Comparison of ENCODE assay signal across 13 cellular contexts in the genomic region with DNA sequence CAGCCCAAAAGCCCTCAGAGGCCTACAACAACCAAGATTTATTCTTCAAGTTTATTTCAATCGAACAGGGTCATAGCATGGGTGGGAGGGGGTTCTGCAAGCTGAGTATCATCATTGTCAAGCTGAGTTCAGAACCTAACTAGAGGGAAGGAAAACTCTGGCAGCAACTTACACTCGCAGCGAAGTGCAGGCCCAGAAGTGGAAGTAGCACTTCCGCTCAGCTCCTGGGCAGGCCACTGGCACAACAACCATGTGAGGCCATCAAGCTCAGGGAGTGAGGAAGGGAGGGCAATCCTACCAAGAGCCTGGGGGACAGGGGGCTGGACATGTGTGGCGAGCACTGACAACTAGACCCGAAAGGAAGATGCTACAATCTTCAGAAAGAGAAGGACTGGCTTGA. TPM values are rescaled to one million over a fixed set of nuclear protein-coding genes. Genes with fewer than 3 reads are reported as not detected.
DNase-seq lines count a peak whose midpoint lies in the region; ATAC-seq lines count a peak whose summit lies in the region.
"Had no signal": no experiment of that assay in that cellular context is flagged by ENCODE, and none has a peak within 500 bp of the region (broad histone marks: within the 10 kb centered on the region; RNA-seq: fewer than 3 reads in every experiment).

No MANE protein-coding gene starts in this region.

- intact Hi-C loops in Right ventricle myocardium inferior (cut with DNase I) = no loop called here

- DNase-seq in activated T-cell treated with anti-CD3 and anti-CD28 coated beads, Interleukin-2, amount 50 U/mL, for 24 hours = no peak
- no peak for DNase-seq in activated T-cell treated with anti-CD3 and anti-CD28 coated beads, Interleukin-2, amount 50 U/mL, for 1 hour
- DNase-seq in KG1 (lab: John Stamatoyannopoulos, UW) (peak; percentile 40), Right ventricle myocardium inferior (ENCODE audit: missing footprints) (no peak), left lobe of liver (ENCODE audit: low spot score) (no peak)
- no peak for DNase-seq in activated naive CD8-positive, alpha-beta T cell treated with anti-CD3 and anti-CD28 coated beads, Interleukin-2, amount 50 U/mL, for 24 hours
- no peak for DNase-seq in stimulated activated effector memory CD8-positive, alpha-beta T cell treated with anti-CD3 and anti-CD28 coated beads, Interleukin-12 subunit alpha, Interleukin-12 subunit beta, amount 100 ng/mL, for 72 hours (ENCODE audit: low spot score in 2 of 2)
- DNase-seq: ACHN, NCI-H2107 had no signal

- H3K4me1 Mint-ChIP-seq in activated T-cell treated with anti-CD3 and anti-CD28 coated beads, Interleukin-2, amount 50 U/mL, for 24 hours (ENCODE audit: low read depth) = peaks cover 77% of the 10 kb centered on the region
- H3K4me1 Mint-ChIP-seq in activated naive CD8-positive, alpha-beta T cell treated with anti-CD3 and anti-CD28 coated beads, Interleukin-2, amount 50 U/mL, for 24 hours = peaks cover 79% of the 10 kb centered on the region
- H3K4me1 Mint-ChIP-seq in stimulated activated effector memory CD8-positive, alpha-beta T cell treated with anti-CD3 and anti-CD28 coated beads, Interleukin-12 subunit alpha, Interleukin-12 subunit beta, amount 100 ng/mL, for 72 hours = peaks cover 55% of the 10 kb centered on the region

- no peaks in the 10 kb centered on the region for H3K27me3 Mint-ChIP-seq in activated T-cell treated with anti-CD3 and anti-CD28 coated beads, Interleukin-2, amount 50 U/mL, for 24 hours
- peaks cover under 1% of the 10 kb centered on the region for H3K27me3 Mint-ChIP-seq in activated naive CD8-positive, alpha-beta T cell treated with anti-CD3 and anti-CD28 coated beads, Interleukin-2, amount 50 U/mL, for 24 hours

- no peaks in the 10 kb centered on the region for H3K9me3 Mint-ChIP-seq in activated T-cell treated with anti-CD3 and anti-CD28 coated beads, Interleukin-2, amount 50 U/mL, for 24 hours
- no peaks in the 10 kb centered on the region for H3K9me3 Mint-ChIP-seq in activated naive CD8-positive, alpha-beta T cell treated with anti-CD3 and anti-CD28 coated beads, Interleukin-2, amount 50 U/mL, for 24 hours
- H3K9me3 Mint-ChIP-seq in stimulated activated effector memory CD8-positive, alpha-beta T cell treated with anti-CD3 and anti-CD28 coated beads, Interleukin-12 subunit alpha, Interleukin-12 subunit beta, amount 100 ng/mL, for 72 hours = no peaks in the 10 kb centered on the region
- H3K9me3 Mint-ChIP-seq: activated T-helper 2 cell treated with anti-CD3 and anti-CD28 coated beads, Interferon-gamma antibody, Interleukin-2, Interleukin-4, amounts not matched to agents 10 μg/mL and 5 μg/mL and 100 μg/mL, durations not matched to agents 14 hours and 24 hours and 36 hours had no signal

- H3K4me3 Mint-ChIP-seq in activated T-cell treated with anti-CD3 and anti-CD28 coated beads, Interleukin-2, amount 50 U/mL, for 24 hours = no peak overlapping the region
- H3K4me3 Mint-ChIP-seq in activated naive CD8-positive, alpha-beta T cell treated with anti-CD3 and anti-CD28 coated beads, Interleukin-2, amount 50 U/mL, for 24 hours = peak overlapping the region; percentile 12
- no peak overlapping the region for H3K4me3 Mint-ChIP-seq in stimulated activated effector memory CD8-positive, alpha-beta T cell treated with anti-CD3 and anti-CD28 coated beads, Interleukin-12 subunit alpha, Interleukin-12 subunit beta, amount 100 ng/mL, for 72 hours
- H3K4me3 Mint-ChIP-seq: mesothelial cell of epicardium had no signal

- ATAC-seq in activated naive CD8-positive, alpha-beta T cell treated with anti-CD3 and anti-CD28 coated beads, Interleukin-2, amount 50 U/mL, for 24 hours = no peak
- ATAC-seq in stimulated activated effector memory CD8-positive, alpha-beta T cell treated with anti-CD3 and anti-CD28 coated beads, Interleukin-12 subunit alpha, Interleukin-12 subunit beta, amount 100 ng/mL, for 72 hours = no peak
- ATAC-seq in Right ventricle myocardium inferior (no peak), left lobe of liver (no peak), esophagus mucosa (no peak)
- ATAC-seq: sciatic nerve had no signal

- peaks cover 56% of the 10 kb centered on the region for H3K36me3 Mint-ChIP-seq in activated T-cell treated with anti-CD3 and anti-CD28 coated beads, Interleukin-2, amount 50 U/mL, for 24 hours (ENCODE audit: low read depth)
- H3K36me3 Mint-ChIP-seq in activated naive CD8-positive, alpha-beta T cell treated with anti-CD3 and anti-CD28 coated beads, Interleukin-2, amount 50 U/mL, for 24 hours (ENCODE audit: low read depth) = peaks cover 22% of the 10 kb centered on the region
- H3K36me3 Mint-ChIP-seq in stimulated activated effector memory CD8-positive, alpha-beta T cell treated with anti-CD3 and anti-CD28 coated beads, Interleukin-12 subunit alpha, Interleukin-12 subunit beta, amount 100 ng/mL, for 72 hours = peaks cover 20% of the 10 kb centered on the region
- H3K36me3 Mint-ChIP-seq: mesothelial cell of epicardium had no signal

- H3K27ac Mint-ChIP-seq in activated T-cell treated with anti-CD3 and anti-CD28 coated beads, Interleukin-2, amount 50 U/mL, for 24 hours = peak overlapping the region; percentile 11
- peak overlapping the region; percentile 66 for H3K27ac Mint-ChIP-seq in activated naive CD8-positive, alpha-beta T cell treated with anti-CD3 and anti-CD28 coated beads, Interleukin-2, amount 50 U/mL, for 24 hours
- peak overlapping the region; percentile 18 for H3K27ac Mint-ChIP-seq in stimulated activated effector memory CD8-positive, alpha-beta T cell treated with anti-CD3 and anti-CD28 coated beads, Interleukin-12 subunit alpha, Interleukin-12 subunit beta, amount 100 ng/mL, for 72 hours
- H3K27ac Mint-ChIP-seq: activated T-helper 2 cell treated with anti-CD3 and anti-CD28 coated beads, Interferon-gamma antibody, Interleukin-2, Interleukin-4, amounts not matched to agents 10 μg/mL and 5 μg/mL and 100 μg/mL, durations not matched to agents 14 hours and 24 hours and 36 hours; mesothelial cell of epicardium had no signal

RNA-seq across cellular contexts. Expression of a gene that starts 4.8 kb away (rescaled TPM):
- total RNA-seq in Right ventricle myocardium inferior (27.4 TPM), left lobe of liver (7.5 TPM), esophagus mucosa (18.2 TPM)

Comparison
In these comparisons a context has a peak if more than half of its experiments do, and no peak if none do; other contexts are left out.
1. H3K27ac Mint-ChIP-seq: peak in every context shown above with its lines; median percentile 66 in activated naive CD8-positive, alpha-beta T cell treated with anti-CD3 and anti-CD28 coated beads, Interleukin-2, amount 50 U/mL, for 24 hours; 18 in stimulated activated effector memory CD8-positive, alpha-beta T cell treated with anti-CD3 and anti-CD28 coated beads, Interleukin-12 subunit alpha, Interleukin-12 subunit beta, amount 100 ng/mL, for 72 hours; 11 in activated T-cell treated with anti-CD3 and anti-CD28 coated beads, Interleukin-2, amount 50 U/mL, for 24 hours.